Comparison of ENCODE assay signal across 22 cellular contexts in genomic region chr7:93164766-93165165, GRCh38. TPM values are rescaled to one million over a fixed set of nuclear protein-coding genes. Genes with fewer than 3 reads are reported as not detected.
DNase-seq lines count a peak whose midpoint lies in the region; ATAC-seq, FAIRE-seq and TF ChIP-seq lines count a peak whose summit lies in the region.
"Had no signal": no experiment of that assay in that cellular context is flagged by ENCODE, and none has a peak within 500 bp of the region (broad histone marks: within the 10 kb centered on the region; RNA-seq: fewer than 3 reads in every experiment).

No MANE protein-coding gene starts in this region.

- TF ChIP-seq POLR2A in HepG2 (IDR thresholded peaks at IDR 0.05; ENCODE audit: insufficient read depth in 1 of 2, low read depth in 2 of 2, low read length in 2 of 2) = no peak
- TF ChIP-seq POLR2A in right lobe of liver (IDR thresholded peaks at IDR 0.05) = no peak

- H3K4me3 Mint-ChIP-seq in stimulated activated effector memory CD8-positive, alpha-beta T cell treated with anti-CD3 and anti-CD28 coated beads, Interleukin-12 subunit alpha, Interleukin-12 subunit beta, amount 100 ng/mL, for 72 hours = no peak overlapping the region
- H3K4me3 Mint-ChIP-seq: CD4-positive, alpha-beta T cell; H9 had no signal

- H3K9ac ChIP-seq in HepG2 (ENCODE audit: insufficient read depth, low read depth, low read length) = no peak overlapping the region

- H3K36me3 Mint-ChIP-seq in stimulated activated effector memory CD8-positive, alpha-beta T cell treated with anti-CD3 and anti-CD28 coated beads, Interleukin-12 subunit alpha, Interleukin-12 subunit beta, amount 100 ng/mL, for 72 hours = no peaks in the 10 kb centered on the region

- 48% methylated on average over 2 of the region's 2 CpGs for WGBS in HepG2 (ENCODE audit: low lambda C conversion rate)
- WGBS in right lobe of liver (ENCODE audit: insufficient coverage, low coverage, low lambda C conversion rate, missing lambda C conversion rate) = 85% methylated on average over 2 of the region's 2 CpGs

- H3K27ac ChIP-seq in HepG2 (ENCODE audit: extremely low read length, insufficient read depth, low read length) (no peak overlapping the region), right lobe of liver (no peak overlapping the region)
- H3K27ac ChIP-seq: SJSA1 had no signal

- no peak for TF ChIP-seq RAD21 in HepG2 (CRISPR knock-in tag; IDR thresholded peaks at IDR 0.05)

- POLR2A ChIA-PET in HepG2 (lab: Yijun Ruan, JAX) = no interaction called here

- DNase-seq in HepG2 (ENCODE audit: low spot score) (no peak), right lobe of liver (no peak), RCC 7860 (ENCODE audit: low spot score) (no peak), activated T-cell treated with anti-CD3 and anti-CD28 coated beads for 4 hours (no peak), left colon (no peak)
- DNase-seq in stimulated activated effector memory CD8-positive, alpha-beta T cell treated with anti-CD3 and anti-CD28 coated beads, Interleukin-12 subunit alpha, Interleukin-12 subunit beta, amount 100 ng/mL, for 72 hours (ENCODE audit: low spot score in 2 of 2) = no peak
- DNase-seq in stimulated activated CD4-positive, alpha-beta T cell treated with anti-CD3 and anti-CD28 coated beads, Interleukin-15, amount 100 ng/mL, for 24 hours = no peak
- DNase-seq: CD4-positive, alpha-beta T cell; COR-L47; DMS79; H9; HFFc6; KG1; NCI-H1105 treated with DMSO at 0.1 percent for 48 hours; NCI-H2081; NCI-H2171; NCI-H345; NCI-H524; NCI-H774; Peyer's patch had no signal

- intact Hi-C loops in HepG2 (cut with micrococcal nuclease; ENCODE audit: unreplicated experiment) (no loop called here), right lobe of liver (cut with DNase I) (no loop called here), left colon (cut with DNase I, micrococcal nuclease) (no loop called here)

- no peaks in the 10 kb centered on the region for H3K79me2 ChIP-seq in HepG2 (ENCODE audit: insufficient read depth, low read length)

- no peak for TF ChIP-seq EP300 in HepG2 (IDR thresholded peaks at IDR 0.05; ENCODE audit: low read depth in 2 of 2, low read length in 2 of 2)
- TF ChIP-seq EP300 in HepG2 (CRISPR knock-in tag; IDR thresholded peaks at IDR 0.05; ENCODE audit: borderline replicate concordance) = no peak

- CTCF ChIA-PET in HepG2 (lab: Yijun Ruan, JAX; ENCODE audit: low intra/inter-chr PET ratio, low total read pairs) = no interaction called here

- H3K36me3 ChIP-seq in HepG2 (replicated peaks in 1 of 2; ENCODE audit: control insufficient read depth in 1 of 2, insufficient read depth in 2 of 2, low read length in 2 of 2) = no peaks in the 10 kb centered on the region
- no peaks in the 10 kb centered on the region for H3K36me3 ChIP-seq in right lobe of liver
- H3K36me3 ChIP-seq: Peyer's patch, SJSA1 had no signal

- H3K9me3 ChIP-seq in HepG2 (ENCODE audit: low read length) (no peaks in the 10 kb centered on the region), right lobe of liver (peaks cover 0 to 4% (median 0%) of the 10 kb centered on the region in 4 donors)
- H3K9me3 ChIP-seq: Peyer's patch, SJSA1 had no signal

- in situ Hi-C loops in HepG2 (cut with HindIII; ENCODE audit: extremely low pct_ligation_motif_present, low pct_unique_long_range_greater_than_20kb) = no loop called here

- no peak for FAIRE-seq in HepG2 (lab: Jason Lieb, UNC)
- peak; percentile 60 for FAIRE-seq in RCC 7860 (lab: Jason Lieb, UNC)
- peak; percentile 13 for FAIRE-seq in islet of Langerhans (lab: Jason Lieb, UNC)

- TF ChIP-seq CTCF in HepG2 (CRISPR knock-in tag; IDR thresholded peaks at IDR 0.05) = no peak
- TF ChIP-seq CTCF in right lobe of liver (IDR thresholded peaks at IDR 0.05) = no peak

- H3K4me1 Mint-ChIP-seq in stimulated activated effector memory CD8-positive, alpha-beta T cell treated with anti-CD3 and anti-CD28 coated beads, Interleukin-12 subunit alpha, Interleukin-12 subunit beta, amount 100 ng/mL, for 72 hours = no peaks in the 10 kb centered on the region
- H3K4me1 Mint-ChIP-seq: H9 had no signal

- ATAC-seq in HepG2 (no peak), right lobe of liver (no peak), left colon (no peak)
- ATAC-seq in stimulated activated effector memory CD8-positive, alpha-beta T cell treated with anti-CD3 and anti-CD28 coated beads, Interleukin-12 subunit alpha, Interleukin-12 subunit beta, amount 100 ng/mL, for 72 hours = no peak

- no peak overlapping the region for H3K4me2 ChIP-seq in HepG2 (ENCODE audit: low read depth, low read length)

- H3K9me3 Mint-ChIP-seq in stimulated activated effector memory CD8-positive, alpha-beta T cell treated with anti-CD3 and anti-CD28 coated beads, Interleukin-12 subunit alpha, Interleukin-12 subunit beta, amount 100 ng/mL, for 72 hours = peaks cover 6% of the 10 kb centered on the region
- H3K9me3 Mint-ChIP-seq: H9 had no signal

- H3K4me3 ChIP-seq in HepG2 (replicated peaks in 1 of 3; ENCODE audit: insufficient read depth in 1 of 3, low read depth in 2 of 3, low read length in 3 of 3) (no peak overlapping the region), right lobe of liver (no peak overlapping the region)
- H3K4me3 ChIP-seq: Peyer's patch, SJSA1 had no signal

- H3K27ac Mint-ChIP-seq in stimulated activated effector memory CD8-positive, alpha-beta T cell treated with anti-CD3 and anti-CD28 coated beads, Interleukin-12 subunit alpha, Interleukin-12 subunit beta, amount 100 ng/mL, for 72 hours = no peak overlapping the region
- H3K27ac Mint-ChIP-seq: CD4-positive, alpha-beta T cell; H9; HFFc6 had no signal

- no TSS peak for BruUV-seq in HepG2 (replicated peaks; lab: Mats Ljungman, UMichigan)

- no peak overlapping the region for H2AFZ ChIP-seq in HepG2 (ENCODE audit: low read length)

- H3K27me3 ChIP-seq in HepG2 (ENCODE audit: control insufficient read depth in 1 of 2, insufficient read depth in 2 of 2, low read length in 2 of 2) (no peaks in the 10 kb centered on the region), right lobe of liver (no peaks in the 10 kb centered on the region)
- H3K27me3 ChIP-seq: Peyer's patch, SJSA1 had no signal

- no peaks in the 10 kb centered on the region for H4K20me1 ChIP-seq in HepG2 (ENCODE audit: insufficient read depth, low read length)

- H3K4me1 ChIP-seq in HepG2 (ENCODE audit: insufficient read depth, low read length) = no peaks in the 10 kb centered on the region
- H3K4me1 ChIP-seq in right lobe of liver = no peaks in the 10 kb centered on the region
- H3K4me1 ChIP-seq: Peyer's patch had no signal

TF ChIP-seq in HepG2, 621 proteins besides CTCF, POLR2A, EP300 and RAD21 (continues in another document):
- 0 out of 2 replicates have a peak, but pooled peaks have one; percentile 24 for TF ChIP-seq CEBPB (IDR thresholded peaks at IDR 0.05; ENCODE audit: borderline replicate concordance, low read depth, low read length)

RNA-seq across cellular contexts. Expression of gene SAMD9L, which starts 16.6 kb away (rescaled TPM):
- total RNA-seq in HepG2 (2016; rRNA removed; fragmentation: Illumina TruSeq; extraction: Trizol) (not detected in 2 replicates), right lobe of liver (1 to 10 TPM in 5 of 6 experiments, under 1 TPM in 1; 0.64 to 5.1 (median 3.1) TPM), left colon (10 to 100 TPM in 1 of 2 donors, 1 to 10 TPM in 1; 9.9 to 22.6 TPM)
- total RNA-seq in HepG2 (2016; cell fraction: cytosol; rRNA removed; fragmentation: Illumina TruSeq; extraction: Trizol; ENCODE audit: low read depth) = not detected in 2 replicates
- not detected in 2 replicates for total RNA-seq in HepG2 (2016; cell fraction: insoluble cytoplasmic fraction; rRNA removed; fragmentation: Illumina TruSeq; extraction: Trizol)
- not detected in 2 replicates for total RNA-seq in HepG2 (2016; cell fraction: membrane; rRNA removed; fragmentation: Illumina TruSeq; extraction: Trizol)
- total RNA-seq in HepG2 (2016; cell fraction: nucleus; rRNA removed; fragmentation: Illumina TruSeq; extraction: Trizol) = not detected in 2 replicates
- not detected in 2 replicates for polyA plus RNA-seq in HepG2 (2011; rRNA removed)
- polyA plus RNA-seq in HepG2 (2011; cell fraction: cytosol; rRNA removed) = not detected in 2 replicates
- polyA plus RNA-seq in HepG2 (2011; cell fraction: nucleus; rRNA removed) = 0.10 TPM in 1 of 2 replicates, not detected in the other
- polyA plus RNA-seq in HepG2 (2012) = not detected in 2 replicates
- polyA plus RNA-seq in HepG2 (2016; cell fraction: cytosol; fragmentation: Illumina TruSeq; extraction: Trizol; ENCODE audit: low read depth) = not detected in 2 replicates
- polyA plus RNA-seq in HepG2 (2016; cell fraction: insoluble cytoplasmic fraction; fragmentation: Illumina TruSeq; extraction: Trizol; ENCODE audit: low read depth) = not detected in 2 replicates
- polyA plus RNA-seq in HepG2 (2016; cell fraction: membrane; fragmentation: Illumina TruSeq; extraction: Trizol; ENCODE audit: low read depth) = not detected in 2 replicates
- not detected in 2 replicates for polyA plus RNA-seq in HepG2 (2016; cell fraction: nucleus; fragmentation: Illumina TruSeq; extraction: Trizol; ENCODE audit: insufficient read depth, low read depth)
- polyA minus RNA-seq in HepG2 (2011; rRNA and poly(A)+ RNA removed; ENCODE audit: low replicate concordance) = 0.68 TPM in 1 of 2 replicates, not detected in the other
- not detected in 2 replicates for polyA minus RNA-seq in HepG2 (2011; cell fraction: cytosol; rRNA and poly(A)+ RNA removed)
- polyA minus RNA-seq in HepG2 (2011; cell fraction: nucleus; rRNA and poly(A)+ RNA removed) = not detected in 2 replicates
- total RNA-seq: H9 had no signal

RNA-seq across cellular contexts. Expression of gene SAMD9, which starts 47.0 kb away (rescaled TPM):
- total RNA-seq in HepG2 (2016; rRNA removed; fragmentation: Illumina TruSeq; extraction: Trizol) (1.5 and 3.0 TPM in 2 replicates), right lobe of liver (1 to 10 TPM; 1.4 to 3.5 (median 2.8) TPM), left colon (10 to 100 TPM; 24.5 to 31.2 TPM)
- under 0.01 and 0.09 TPM in 2 replicates for total RNA-seq in HepG2 (2016; cell fraction: cytosol; rRNA removed; fragmentation: Illumina TruSeq; extraction: Trizol; ENCODE audit: low read depth)
- total RNA-seq in HepG2 (2016; cell fraction: insoluble cytoplasmic fraction; rRNA removed; fragmentation: Illumina TruSeq; extraction: Trizol) = 1.5 and 2.9 TPM in 2 replicates
- total RNA-seq in HepG2 (2016; cell fraction: membrane; rRNA removed; fragmentation: Illumina TruSeq; extraction: Trizol) = 0.41 and 0.62 TPM in 2 replicates
- total RNA-seq in HepG2 (2016; cell fraction: nucleus; rRNA removed; fragmentation: Illumina TruSeq; extraction: Trizol) = 1.9 and 2.1 TPM in 2 replicates
- 0.08 and 0.13 TPM in 2 replicates for polyA plus RNA-seq in HepG2 (2011; rRNA removed)
- 0.01 and 0.06 TPM in 2 replicates for polyA plus RNA-seq in HepG2 (2011; cell fraction: cytosol; rRNA removed)
- polyA plus RNA-seq in HepG2 (2011; cell fraction: nucleus; rRNA removed) = 0.14 TPM in 2 replicates
- 0.30 and 0.37 TPM in 2 replicates for polyA plus RNA-seq in HepG2 (2012)
- 0.02 and 0.05 TPM in 2 replicates for polyA plus RNA-seq in HepG2 (2016; cell fraction: cytosol; fragmentation: Illumina TruSeq; extraction: Trizol; ENCODE audit: low read depth)
- polyA plus RNA-seq in HepG2 (2016; cell fraction: insoluble cytoplasmic fraction; fragmentation: Illumina TruSeq; extraction: Trizol; ENCODE audit: low read depth) = 0.88 and 1.1 TPM in 2 replicates
- polyA plus RNA-seq in HepG2 (2016; cell fraction: membrane; fragmentation: Illumina TruSeq; extraction: Trizol; ENCODE audit: low read depth) = 0.03 and 0.10 TPM in 2 replicates
- 0.89 and 1.2 TPM in 2 replicates for polyA plus RNA-seq in HepG2 (2016; cell fraction: nucleus; fragmentation: Illumina TruSeq; extraction: Trizol; ENCODE audit: insufficient read depth, low read depth)
- 0.04 and 3.3 TPM in 2 replicates for polyA minus RNA-seq in HepG2 (2011; rRNA and poly(A)+ RNA removed; ENCODE audit: low replicate concordance)
- 0.18 and 0.20 TPM in 2 replicates for polyA minus RNA-seq in HepG2 (2011; cell fraction: cytosol; rRNA and poly(A)+ RNA removed)
- 1.4 and 3.0 TPM in 2 replicates for polyA minus RNA-seq in HepG2 (2011; cell fraction: nucleus; rRNA and poly(A)+ RNA removed)
- total RNA-seq: H9 had no signal

Comparison
In these comparisons a context has a peak if more than half of its experiments do, and no peak if none do; other contexts are left out.
1. RNA of gene SAMD9, which starts 47.0 kb away (total RNA-seq): 24.5 to 31.2 TPM in left colon; 1.4 to 3.5 TPM in right lobe of liver and under 0.01 to 3.0 TPM in HepG2; every median in the first group is over 4 times any median in the second.